8 cellular contexts compared by ENCODE assay signal in the genomic region with DNA sequence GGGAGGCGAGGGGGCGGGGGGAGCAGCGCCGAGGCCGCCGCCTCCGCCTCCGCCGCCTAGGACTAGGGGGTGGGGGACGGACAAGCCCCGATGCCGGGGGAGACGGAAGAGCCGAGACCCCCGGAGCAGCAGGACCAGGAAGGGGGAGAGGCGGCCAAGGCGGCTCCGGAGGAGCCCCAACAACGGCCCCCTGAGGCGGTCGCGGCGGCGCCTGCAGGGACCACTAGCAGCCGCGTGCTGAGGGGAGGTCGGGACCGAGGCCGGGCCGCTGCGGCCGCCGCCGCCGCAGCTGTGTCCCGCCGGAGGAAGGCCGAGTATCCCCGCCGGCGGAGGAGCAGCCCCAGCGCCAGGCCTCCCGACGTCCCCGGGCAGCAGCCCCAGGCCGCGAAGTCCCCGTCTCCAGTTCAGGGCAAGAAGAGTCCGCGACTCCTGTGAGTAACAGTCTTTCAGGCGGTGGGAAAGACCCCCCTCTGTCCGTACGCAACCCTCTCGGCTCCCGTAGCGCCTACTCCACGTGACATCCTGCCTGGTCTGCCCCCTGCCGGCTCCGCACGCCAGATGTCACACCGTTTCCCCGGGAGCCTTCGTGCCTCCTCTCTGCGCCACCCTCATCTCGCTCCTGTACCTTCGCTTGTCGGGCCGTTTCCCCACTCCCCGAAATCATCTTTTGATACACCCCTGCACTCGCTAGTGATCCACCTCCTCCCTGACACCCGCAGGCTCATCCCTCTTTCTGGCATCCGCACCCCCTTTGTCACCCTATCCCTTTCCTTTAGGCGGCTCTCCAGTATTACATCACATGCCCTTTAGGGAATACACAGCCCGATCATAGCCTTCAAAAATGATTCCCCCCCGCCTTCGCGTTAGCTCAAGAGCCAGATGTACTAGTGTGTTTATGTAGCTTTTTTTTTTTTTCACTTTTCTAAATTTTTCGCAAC. TPM values are rescaled to one million over a fixed set of nuclear protein-coding genes. Genes with fewer than 3 reads are reported as not detected.
DNase-seq lines count a peak whose midpoint lies in the region; ATAC-seq and TF ChIP-seq lines count a peak whose summit lies in the region.

No MANE protein-coding gene starts in this region.

- peak; percentile 70 for TF ChIP-seq POLR2A in right lobe of liver (IDR thresholded peaks at IDR 0.05)

- H3K4me3 ChIP-seq in right lobe of liver: peak overlapping the region; percentile 90 to 93 (median 91)

- H3K27me3 ChIP-seq in right lobe of liver: no peaks in the 10 kb centered on the region

- peaks cover 0 to 66% (median 19%) of the 10 kb centered on the region in 4 donors for H3K4me1 ChIP-seq in right lobe of liver

- under 1% methylated on average over 23 of the region's 78 CpGs for WGBS in right lobe of liver (ENCODE audit: insufficient coverage, low coverage, low lambda C conversion rate, missing lambda C conversion rate)

- peaks cover 0 to 2% (median 0%) of the 10 kb centered on the region in 7 donors for H3K9me3 Mint-ChIP-seq in CD14-positive monocyte

- no peaks in the 10 kb centered on the region for H3K9me3 ChIP-seq in right lobe of liver

- peak; percentile 34 for ATAC-seq in GM19372 (IDR thresholded peaks at IDR 0.05; ENCODE audit: low read depth, unreplicated experiment)
- peak; percentile 30 for ATAC-seq in HG03565 (IDR thresholded peaks at IDR 0.05; ENCODE audit: unreplicated experiment)
- ATAC-seq in right lobe of liver: peak; percentile 55 to 67 (median 66)

- TF ChIP-seq CTCF in CD14-positive monocyte (IDR thresholded peaks at IDR 0.05) (peak; percentile 90), right lobe of liver (IDR thresholded peaks at IDR 0.05) (peak; percentile 68 to 86 (median 74))

- intact Hi-C loops in CD14-positive monocyte (cut with micrococcal nuclease) (loop anchor here in 1 of 2 donors (5.0 to 10.0 kb wide), 5 partner anchors 565 to 1038 kb away; a partner anchor contains a TSS), right lobe of liver (cut with DNase I) (no loop called here)

- peaks cover 2 to 4% of the 10 kb centered on the region in 2 donors for H3K36me3 Mint-ChIP-seq in CD14-positive monocyte

- H3K27ac ChIP-seq in right lobe of liver: peak overlapping the region; percentile 98 to 99 (median 99)

- H3K27me3 Mint-ChIP-seq in CD14-positive monocyte (ENCODE audit: low read depth in 3 of 3): peaks cover 0 to 2% (median 0%) of the 10 kb centered on the region in 3 donors

- H3K27ac Mint-ChIP-seq in CD14-positive monocyte: peak overlapping the region; percentile 100

- no peaks in the 10 kb centered on the region for H3K36me3 ChIP-seq in right lobe of liver

- peaks cover 62% of the 10 kb centered on the region for H3K4me1 Mint-ChIP-seq in CD14-positive monocyte

- peak overlapping the region; percentile 98 to 100 for H3K4me3 Mint-ChIP-seq in CD14-positive monocyte

- DNase-seq in CD14-positive monocyte (ENCODE audit: low spot score) (peak; percentile 92), NCI-H748 (lab: John Stamatoyannopoulos, UW; ENCODE audit: unreplicated experiment) (peak; percentile 88), dermis blood vessel endothelial cell (peak; percentile 96), right lobe of liver (peak; percentile 91 to 94 (median 94))
- DNase-seq in activated CD4-positive, alpha-beta T cell treated with anti-CD3 and anti-CD28 coated beads, Interleukin-2, amount 50 U/mL, for 4 hours: peak; percentile 92 to 93
- DNase-seq in stimulated activated CD4-positive, alpha-beta T cell treated with anti-CD3 and anti-CD28 coated beads, Interleukin-4, amount 100 ng/mL, for 24 hours: peak; percentile 95

RNA-seq across cellular contexts. Expression of a gene that starts 0.6 kb away (rescaled TPM):
- polyA plus RNA-seq in CD14-positive monocyte: 1 to 10 TPM; 8.0 to 8.3 TPM
- 45.8 and 58.8 TPM in 2 replicates for total RNA-seq in dermis blood vessel endothelial cell
- 10 to 100 TPM; 19.5 to 27.0 (median 24.3) TPM for total RNA-seq in right lobe of liver

RNA-seq across cellular contexts. Expression of a gene that starts 3.8 kb away (rescaled TPM):
- 100 to 1,000 TPM; 101 to 133 TPM for polyA plus RNA-seq in CD14-positive monocyte
- 2.2 and 3.4 TPM in 2 replicates for total RNA-seq in dermis blood vessel endothelial cell
- total RNA-seq in right lobe of liver: 1 to 10 TPM; 3.9 to 8.4 (median 5.5) TPM

RNA-seq across cellular contexts. Expression of a gene that starts 43.0 kb away (rescaled TPM):
- polyA plus RNA-seq in CD14-positive monocyte: not detected
- 1.7 and 2.8 TPM in 2 replicates for total RNA-seq in dermis blood vessel endothelial cell
- under 1 TPM; 0.37 to 0.87 (median 0.72) TPM for total RNA-seq in right lobe of liver

Comparison
In these comparisons a context has a peak if more than half of its experiments do, and no peak if none do; other contexts are left out.
1. Peak in every context shown above with its lines: DNase-seq, ATAC-seq, H3K4me3 ChIP-seq and H3K27ac ChIP-seq.